ENCODE assay signal across 8 cellular contexts in the genomic region with DNA sequence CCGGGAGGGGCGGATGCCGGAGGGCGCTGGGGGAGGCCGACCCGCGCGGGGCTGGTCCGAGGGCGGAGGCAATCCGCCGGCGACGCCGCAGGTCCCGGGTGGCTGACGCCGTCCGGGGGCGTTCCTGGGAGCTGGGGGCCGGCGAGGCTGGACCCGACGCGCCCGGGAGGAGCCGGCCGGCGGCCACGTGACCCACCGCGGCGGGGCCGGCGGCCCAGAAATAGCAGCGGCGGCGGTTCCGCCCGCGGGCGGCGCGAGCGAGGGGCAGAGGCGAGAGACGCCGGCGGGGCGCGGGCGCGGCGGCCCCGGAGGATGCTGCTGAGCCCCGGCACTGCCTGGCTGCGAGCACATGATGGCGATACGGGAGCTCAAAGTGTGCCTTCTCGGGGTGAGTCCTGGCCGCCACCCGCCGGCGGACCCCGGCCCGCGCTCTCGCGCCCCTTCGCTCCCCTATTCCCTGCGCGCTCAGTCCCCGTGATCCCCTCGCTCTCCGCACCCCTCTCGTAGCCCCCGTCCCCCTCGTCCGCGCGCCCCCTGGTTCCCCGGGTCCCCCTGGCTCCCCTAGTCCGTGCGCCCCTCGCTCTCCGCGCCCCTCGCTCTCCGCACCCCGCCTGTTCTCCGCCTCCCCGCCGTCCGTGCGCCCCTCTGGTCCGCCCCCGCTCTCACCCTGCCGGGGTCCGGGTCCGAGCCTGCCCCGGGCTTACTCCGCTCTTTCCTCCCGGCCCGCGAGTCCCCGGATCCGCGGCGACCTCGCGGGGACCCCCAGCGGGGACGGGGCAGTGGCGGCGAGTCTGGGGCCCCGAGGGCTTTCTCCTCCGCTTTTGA. TPM values are rescaled to one million over a fixed set of nuclear protein-coding genes. Genes with fewer than 3 reads are reported as not detected.
DNase-seq lines count a peak whose midpoint lies in the region; ATAC-seq, FAIRE-seq and TF ChIP-seq lines count a peak whose summit lies in the region.

A gene with protein sequence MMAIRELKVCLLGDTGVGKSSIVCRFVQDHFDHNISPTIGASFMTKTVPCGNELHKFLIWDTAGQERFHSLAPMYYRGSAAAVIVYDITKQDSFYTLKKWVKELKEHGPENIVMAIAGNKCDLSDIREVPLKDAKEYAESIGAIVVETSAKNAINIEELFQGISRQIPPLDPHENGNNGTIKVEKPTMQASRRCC (plus strand): TSS at position 245 of the 825 bp plus-strand sequence. CDS start 105 bp downstream, at position 350.

- H3K27me3 ChIP-seq in HL-60 (ENCODE audit: insufficient read depth, poor library complexity, severe bottlenecking): no peaks in the 10 kb centered on the region

- peak within 1 kb of the TSS; percentile 98 to 99 for H3K4me3 Mint-ChIP-seq in CD14-positive monocyte
- peak within 1 kb of the TSS; percentile 77 for H3K4me3 Mint-ChIP-seq in activated T-helper 2 cell treated with anti-CD3 and anti-CD28 coated beads, Interferon-gamma antibody, Interleukin-2, Interleukin-4, amounts not matched to agents 10 μg/mL and 5 μg/mL and 100 μg/mL, durations not matched to agents 14 hours and 24 hours and 36 hours (ENCODE audit: low read depth)
- peak within 1 kb of the TSS; percentile 86 for H3K4me3 Mint-ChIP-seq in natural killer cell treated with Interleukin-12 subunit alpha and Interleukin-12 subunit beta and Interleukin-15 and Interleukin-18, amount 100 ng/mL, for 72 hours

- H3K9me3 Mint-ChIP-seq in CD14-positive monocyte: peaks cover 0 to 4% (median 0%) of the 10 kb centered on the region in 7 donors
- no peaks in the 10 kb centered on the region for H3K9me3 Mint-ChIP-seq in activated T-helper 2 cell treated with anti-CD3 and anti-CD28 coated beads, Interferon-gamma antibody, Interleukin-2, Interleukin-4, amounts not matched to agents 10 μg/mL and 5 μg/mL and 100 μg/mL, durations not matched to agents 14 hours and 24 hours and 36 hours
- H3K9me3 Mint-ChIP-seq in natural killer cell treated with Interleukin-12 subunit alpha and Interleukin-12 subunit beta and Interleukin-15 and Interleukin-18, amount 100 ng/mL, for 72 hours: no peaks in the 10 kb centered on the region

- H3K27ac ChIP-seq in HL-60 (replicated peaks): peak within 1 kb of the TSS; percentile 83

- H3K4me1 Mint-ChIP-seq in CD14-positive monocyte: peaks cover 72% of the 10 kb centered on the region
- H3K4me1 Mint-ChIP-seq in activated T-helper 2 cell treated with anti-CD3 and anti-CD28 coated beads, Interferon-gamma antibody, Interleukin-2, Interleukin-4, amounts not matched to agents 10 μg/mL and 5 μg/mL and 100 μg/mL, durations not matched to agents 14 hours and 24 hours and 36 hours (ENCODE audit: low read depth): peaks cover 29% of the 10 kb centered on the region
- H3K4me1 Mint-ChIP-seq in natural killer cell treated with Interleukin-12 subunit alpha and Interleukin-12 subunit beta and Interleukin-15 and Interleukin-18, amount 100 ng/mL, for 72 hours (ENCODE audit: low read depth in 2 of 2): peaks cover 28 to 42% of the 10 kb centered on the region in 2 donors

- ATAC-seq in GM18868 (IDR thresholded peaks at IDR 0.05; ENCODE audit: unreplicated experiment): peak; percentile 49
- peak; percentile 61 to 74 for ATAC-seq in natural killer cell treated with Interleukin-12 subunit alpha and Interleukin-12 subunit beta and Interleukin-15 and Interleukin-18, amount 100 ng/mL, for 72 hours

- peaks cover 19 to 22% of the 10 kb centered on the region in 2 donors for H3K36me3 Mint-ChIP-seq in CD14-positive monocyte
- H3K36me3 Mint-ChIP-seq in activated T-helper 2 cell treated with anti-CD3 and anti-CD28 coated beads, Interferon-gamma antibody, Interleukin-2, Interleukin-4, amounts not matched to agents 10 μg/mL and 5 μg/mL and 100 μg/mL, durations not matched to agents 14 hours and 24 hours and 36 hours (ENCODE audit: low read depth): no peaks in the 10 kb centered on the region
- H3K36me3 Mint-ChIP-seq in natural killer cell treated with Interleukin-12 subunit alpha and Interleukin-12 subunit beta and Interleukin-15 and Interleukin-18, amount 100 ng/mL, for 72 hours: no peaks in the 10 kb centered on the region

- H3K27ac Mint-ChIP-seq in CD14-positive monocyte: peak within 1 kb of the TSS; percentile 94 to 97 (median 95)
- H3K27ac Mint-ChIP-seq in activated T-helper 2 cell treated with anti-CD3 and anti-CD28 coated beads, Interferon-gamma antibody, Interleukin-2, Interleukin-4, amounts not matched to agents 10 μg/mL and 5 μg/mL and 100 μg/mL, durations not matched to agents 14 hours and 24 hours and 36 hours: no peak within 1 kb of the TSS
- H3K27ac Mint-ChIP-seq in natural killer cell treated with Interleukin-12 subunit alpha and Interleukin-12 subunit beta and Interleukin-15 and Interleukin-18, amount 100 ng/mL, for 72 hours: peak within 1 kb of the TSS in 1 of 2 donors; percentile 41

- peaks cover 0 to 5% (median 1%) of the 10 kb centered on the region in 3 donors for H3K27me3 Mint-ChIP-seq in CD14-positive monocyte (ENCODE audit: low read depth in 3 of 3)
- peaks cover 81% of the 10 kb centered on the region for H3K27me3 Mint-ChIP-seq in activated T-helper 2 cell treated with anti-CD3 and anti-CD28 coated beads, Interferon-gamma antibody, Interleukin-2, Interleukin-4, amounts not matched to agents 10 μg/mL and 5 μg/mL and 100 μg/mL, durations not matched to agents 14 hours and 24 hours and 36 hours (ENCODE audit: low read depth)
- H3K27me3 Mint-ChIP-seq in natural killer cell treated with Interleukin-12 subunit alpha and Interleukin-12 subunit beta and Interleukin-15 and Interleukin-18, amount 100 ng/mL, for 72 hours: peaks cover 48 to 80% of the 10 kb centered on the region in 2 donors

- DNase-seq in CD14-positive monocyte (ENCODE audit: low spot score) (peak; percentile 82), HL-60 (ENCODE audit: low read depth in 1 of 2, low spot score in 1 of 2) (peak; percentile 59 to 60), frontal cortex (ENCODE audit: low spot score in 2 of 2) (peak; percentile 91 to 92), NCI-H1694 (lab: John Stamatoyannopoulos, UW) (no peak), NCI-H446 treated with DMSO at 0.1 percent for 48 hours (lab: John Stamatoyannopoulos, UW) (no peak)
- no peak for DNase-seq in activated T-helper 2 cell treated with anti-CD3 and anti-CD28 coated beads, Interferon-gamma antibody, Interleukin-2, Interleukin-4, amounts not matched to agents 10 μg/mL and 5 μg/mL and 100 μg/mL, durations not matched to agents 14 hours and 24 hours and 36 hours (ENCODE audit: low spot score)
- peak; percentile 67 for DNase-seq in natural killer cell treated with Interleukin-12 subunit alpha and Interleukin-12 subunit beta and Interleukin-15 and Interleukin-18, amount 100 ng/mL, for 72 hours (ENCODE audit: low spot score)

- intact Hi-C loops in CD14-positive monocyte (cut with micrococcal nuclease): loop anchor here (5.0 to 10.0 kb wide), 5 partner anchors 36 to 207 kb away; partner anchors contain the start of genes PPP4R1 (in 2 of the 2) and VAPA (in 2 of the 2)
- intact Hi-C loops in activated T-helper 2 cell treated with anti-CD3 and anti-CD28 coated beads, Interferon-gamma antibody, Interleukin-2, Interleukin-4, amounts not matched to agents 10 μg/mL and 5 μg/mL and 100 μg/mL, durations not matched to agents 14 hours and 24 hours and 36 hours (cut with micrococcal nuclease): loop anchor here (10.0 kb wide), 1 partner anchor 93 kb away; the partner anchor contains the start of gene PPP4R1

- FAIRE-seq in frontal cortex (lab: Jason Lieb, UNC): no peak

- TF ChIP-seq CTCF in CD14-positive monocyte (IDR thresholded peaks at IDR 0.05): no peak
- TF ChIP-seq CTCF in HL-60 (IDR thresholded peaks at IDR 0.05; ENCODE audit: insufficient read depth, low read length): no peak

- peak within 1 kb of the TSS; percentile 87 for H3K4me3 ChIP-seq in HL-60 (replicated peaks; ENCODE audit: insufficient read depth, low read length)

RNA-seq across cellular contexts. Expression of the gene that starts here (rescaled TPM):
- 100 to 1,000 TPM; 348 to 367 TPM for polyA plus RNA-seq in CD14-positive monocyte
- 0.73 and 0.80 TPM in 2 replicates for total RNA-seq in activated T-helper 2 cell treated with anti-CD3 and anti-CD28 coated beads, Interferon-gamma antibody, Interleukin-2, Interleukin-4, amounts not matched to agents 10 μg/mL and 5 μg/mL and 100 μg/mL, durations not matched to agents 14 hours and 24 hours and 36 hours
- total RNA-seq in frontal cortex: 37.5 TPM
- total RNA-seq in natural killer cell treated with Interleukin-12 subunit alpha and Interleukin-12 subunit beta and Interleukin-15 and Interleukin-18, amount 100 ng/mL, for 72 hours: 1 to 10 TPM; 1.7 to 6.9 TPM

Comparison
In these comparisons a context has a peak if more than half of its experiments do, and no peak if none do; other contexts are left out.
1. DNase-seq: peak in CD14-positive monocyte (single experiment), HL-60 (2 of 2), frontal cortex (2 of 2) and natural killer cell treated with Interleukin-12 subunit alpha and Interleukin-12 subunit beta and Interleukin-15 and Interleukin-18, amount 100 ng/mL, for 72 hours (single experiment); none in activated T-helper 2 cell treated with anti-CD3 and anti-CD28 coated beads, Interferon-gamma antibody, Interleukin-2, Interleukin-4, amounts not matched to agents 10 μg/mL and 5 μg/mL and 100 μg/mL, durations not matched to agents 14 hours and 24 hours and 36 hours (single experiment), NCI-H1694 (single experiment) and NCI-H446 treated with DMSO at 0.1 percent for 48 hours (single experiment).
2. Peak in every context shown above with its lines, with median percentiles within 50 percentile points of each other: H3K4me3 Mint-ChIP-seq.